ENCODE assay signal across 14 cellular contexts in genomic region chr5:159552751-159553150, GRCh38.
DNase-seq lines count a peak whose midpoint lies in the region; ATAC-seq lines count a peak whose summit lies in the region.
"Had no signal": no experiment of that assay in that cellular context is flagged by ENCODE, and none has a peak within 500 bp of the region (broad histone marks: within the 10 kb centered on the region; RNA-seq: fewer than 3 reads in every experiment).

No MANE protein-coding gene starts in this region.

- ATAC-seq in GM21515 (IDR thresholded peaks at IDR 0.05; ENCODE audit: unreplicated experiment) (no peak), GM21717 (IDR thresholded peaks at IDR 0.05; ENCODE audit: unreplicated experiment) (no peak)
- ATAC-seq: activated CD8-positive, alpha-beta T cell treated with anti-CD3 and anti-CD28 coated beads, Interleukin-2, amount 10 ng/mL, durations not matched to agents 7 days and 5 days; natural killer cell treated with Interleukin-12 subunit alpha and Interleukin-12 subunit beta and Interleukin-15 and Interleukin-18, amount 100 ng/mL, for 72 hours; right cardiac atrium had no signal

- DNase-seq in HPDE6-E6E7 (ENCODE audit: extremely low spot score): peak; percentile 11
- peak; percentile 82 for DNase-seq in astrocyte of the hippocampus (ENCODE audit: low read depth, low spot score)
- DNase-seq in inferior parietal cortex (ENCODE audit: extremely low spot score): peak; percentile 36
- DNase-seq in NCI-H82 (lab: John Stamatoyannopoulos, UW): no peak
- no peak for DNase-seq in SK-N-DZ (ENCODE audit: low spot score)
- DNase-seq: activated CD8-positive, alpha-beta T cell treated with anti-CD3 and anti-CD28 coated beads, Interleukin-2, amount 10 ng/mL, durations not matched to agents 7 days and 5 days; activated effector memory CD4-positive, alpha-beta T cell treated with anti-CD3 and anti-CD28 coated beads, Interleukin-2, amount 50 U/mL, for 16 hours; central memory CD4-positive, alpha-beta T cell; NK-92 treated with Interleukin-12 subunit alpha and Interleukin-12 subunit beta, amount 100 ng/mL, for 24 hours; right cardiac atrium; stimulated activated naive CD4-positive, alpha-beta T cell had no signal

Comparison
In these comparisons a context has a peak if more than half of its experiments do, and no peak if none do; other contexts are left out.
1. DNase-seq: peak in HPDE6-E6E7 (single experiment), astrocyte of the hippocampus (single experiment) and inferior parietal cortex (single experiment); none in NCI-H82 (single experiment) and SK-N-DZ (single experiment).